Comparison of ENCODE assay signal across 1 cellular context in the genomic region with DNA sequence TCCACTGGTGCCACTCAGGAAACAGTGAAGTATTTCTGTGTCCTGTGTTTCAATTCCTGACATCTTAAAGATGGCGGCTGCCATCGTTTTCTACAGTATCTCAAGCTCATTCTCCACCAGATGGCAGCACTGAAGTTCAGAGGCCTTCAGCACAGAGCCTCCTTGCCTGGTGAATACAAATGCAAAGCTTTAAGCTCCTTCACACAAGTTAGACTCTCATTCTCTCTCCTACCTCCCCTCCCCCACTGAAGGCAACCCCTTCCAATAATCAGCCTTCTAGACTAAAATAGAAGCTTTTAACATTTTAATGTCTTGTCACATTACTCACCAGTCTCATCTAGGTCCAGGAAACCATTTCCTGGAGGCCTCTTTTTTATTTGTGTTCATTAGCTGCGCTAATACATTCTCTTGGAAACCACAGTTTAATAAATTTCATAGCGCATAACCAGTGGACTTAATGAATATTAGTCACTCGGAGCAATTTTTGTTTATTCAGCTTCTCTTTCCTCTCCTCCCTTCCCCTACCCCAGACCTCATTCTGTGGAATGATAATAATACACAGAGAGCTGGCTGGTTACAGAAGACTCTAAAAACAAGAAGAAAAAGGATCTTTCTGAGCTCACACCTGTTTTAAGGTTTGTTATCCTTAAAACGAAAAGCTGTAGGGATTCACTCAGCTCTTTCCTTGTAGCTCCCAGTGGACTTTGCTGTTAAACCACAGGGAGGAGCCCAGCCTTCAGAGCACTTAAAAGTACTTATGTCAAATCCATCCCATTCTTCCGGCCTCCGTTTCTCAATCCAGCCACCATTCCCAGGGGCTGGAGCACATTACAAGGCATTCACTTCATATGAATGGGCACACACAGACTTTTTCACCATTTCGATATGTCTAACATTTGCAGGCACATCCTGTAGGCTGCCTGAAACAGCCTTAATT.
TF ChIP-seq lines count a peak whose summit lies in the region.

No MANE protein-coding gene starts in this region.

TF ChIP-seq in WTC11, 78 proteins besides CTCF, POLR2A, EP300 and RAD21 (continued from another document):
- TF ChIP-seq E2F4 (CRISPR knock-in tag; IDR thresholded peaks at IDR 0.05; ENCODE audit: borderline replicate concordance, low read depth), result no peak
